In the genomic region with DNA sequence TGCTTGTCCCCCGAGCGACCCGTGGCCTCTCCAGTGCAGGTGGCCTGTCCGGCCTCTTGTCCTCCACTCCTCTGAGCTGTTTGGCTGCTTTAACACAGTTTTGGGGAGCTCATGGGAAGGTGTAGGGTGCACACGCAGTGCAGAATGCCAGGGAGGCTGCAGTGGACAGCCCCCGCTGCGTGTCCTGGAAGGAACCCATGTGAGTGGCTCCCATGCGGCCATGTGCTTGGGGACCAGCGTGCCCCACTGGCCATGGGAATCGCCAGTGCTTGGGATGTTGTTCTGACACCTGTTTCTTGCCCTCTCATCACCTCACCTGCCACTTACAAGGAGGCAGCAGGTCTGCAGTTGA, we compare ENCODE assay signal across 22 cellular contexts. TPM values are rescaled to one million over a fixed set of nuclear protein-coding genes. Genes with fewer than 3 reads are reported as not detected.
"Had no signal": no experiment of that assay in that cellular context is flagged by ENCODE, and none has a peak within 500 bp of the region (broad histone marks: within the 10 kb centered on the region; RNA-seq: fewer than 3 reads in every experiment).

No MANE protein-coding gene starts in this region.

- H3K27ac ChIP-seq: ascending aorta, brain microvascular endothelial cell, neural progenitor cell, sigmoid colon, thoracic aorta, upper lobe of right lung had no signal

- H3K36me3 ChIP-seq: brain microvascular endothelial cell, neural progenitor cell, sigmoid colon, upper lobe of right lung had no signal

- H3K9me3 ChIP-seq: ascending aorta, sigmoid colon, thoracic aorta, upper lobe of right lung had no signal

- H3K4me1 ChIP-seq: ascending aorta, neural progenitor cell, sigmoid colon, upper lobe of right lung had no signal

- DNase-seq: activated CD4-positive, alpha-beta T cell treated with anti-CD3 and anti-CD28 coated beads for 1 hour; activated CD4-positive, alpha-beta T cell treated with anti-CD3 and anti-CD28 coated beads, Interleukin-2, amount 50 U/mL, for 1 hour; activated T-cell treated with anti-CD3 and anti-CD28 coated beads, Interleukin-2, amount 50 U/mL, for 1 hour; brain microvascular endothelial cell; effector CD8-positive, alpha-beta T cell; erythroblast; foreskin fibroblast; naive thymus-derived CD8-positive, alpha-beta T cell; sigmoid colon; stimulated activated CD4-positive, alpha-beta T cell treated with anti-CD3 and anti-CD28 coated beads, Interleukin-2, amount 100 ng/mL, for 48 hours; stimulated activated CD8-positive, alpha-beta memory T cell treated with anti-CD3 and anti-CD28 coated beads, Interleukin-4, amount 100 ng/mL, for 48 hours; stimulated activated naive B cell treated with anti-CD40 and anti-IgM and Interleukin-4, amounts not matched to agents 10 μg/mL and 1 μg/mL and 100 μg/mL, for 72 hours; T-helper 1 cell had no signal

- H3K9ac ChIP-seq: neural progenitor cell had no signal

- FAIRE-seq: TTC549 had no signal

- H3K4me3 ChIP-seq: ascending aorta, neural progenitor cell, sigmoid colon, smooth muscle cell, thoracic aorta, upper lobe of right lung had no signal

- H3K27me3 ChIP-seq: ascending aorta, brain microvascular endothelial cell, neural progenitor cell, upper lobe of right lung had no signal

RNA-seq across cellular contexts. Expression of a gene that starts 22.6 kb away (rescaled TPM):
- total RNA-seq: activated naive CD4-positive, alpha-beta T cell treated with anti-CD3 and anti-CD28 coated beads, Interleukin-2, amount 50 U/mL, for 72 hours; fibroblast of lung; lung microvascular endothelial cell; sigmoid colon; thoracic aorta had no signal
- polyA plus RNA-seq: fibroblast of lung had no signal

RNA-seq across cellular contexts. Expression of a gene that starts 39.6 kb away (rescaled TPM):
- total RNA-seq: activated naive CD4-positive, alpha-beta T cell treated with anti-CD3 and anti-CD28 coated beads, Interleukin-2, amount 50 U/mL, for 72 hours; naive thymus-derived CD8-positive, alpha-beta T cell had no signal
- polyA plus RNA-seq: naive thymus-derived CD8-positive, alpha-beta T cell had no signal
